In genomic region chr5:10634562-10634961, GRCh38 we compare ENCODE assay signal across 16 cellular contexts.
DNase-seq lines count a peak whose midpoint lies in the region; ATAC-seq and TF ChIP-seq lines count a peak whose summit lies in the region.
"Had no signal": no experiment of that assay in that cellular context is flagged by ENCODE, and none has a peak within 500 bp of the region (broad histone marks: within the 10 kb centered on the region; RNA-seq: fewer than 3 reads in every experiment).

No MANE protein-coding gene starts in this region.

- H3K36me3 Mint-ChIP-seq in activated naive CD4-positive, alpha-beta T cell treated with anti-CD3 and anti-CD28 coated beads, Interleukin-2, amount 10 ng/mL, durations not matched to agents 7 days and 5 days, result peaks cover 7% of the 10 kb centered on the region
- peaks cover 20% of the 10 kb centered on the region for H3K36me3 Mint-ChIP-seq in activated naive CD8-positive, alpha-beta T cell treated with anti-CD3 and anti-CD28 coated beads, Interleukin-2, amount 50 U/mL, for 24 hours (ENCODE audit: low read depth)
- H3K36me3 Mint-ChIP-seq in stimulated activated naive B cell treated with anti-CD40 and anti-IgM and Interleukin-4, amounts not matched to agents 10 μg/mL and 1 μg/mL and 100 μg/mL, for 72 hours, result peaks cover 62 to 79% of the 10 kb centered on the region in 2 donors

- H4K20me1 ChIP-seq in OCI-LY3 (ENCODE audit: insufficient read depth, low read length), result no peaks in the 10 kb centered on the region

- H2AFZ ChIP-seq in OCI-LY3 (ENCODE audit: low read depth, low read length), result no peak overlapping the region

- peaks cover 28% of the 10 kb centered on the region for H3K36me3 ChIP-seq in OCI-LY3 (replicated peaks; ENCODE audit: low read depth, low read length)

- H3K4me1 ChIP-seq in OCI-LY3 (ENCODE audit: low read length), result peaks cover 75% of the 10 kb centered on the region

- H3K27me3 ChIP-seq in OCI-LY3 (ENCODE audit: low read depth, low read length), result no peaks in the 10 kb centered on the region
- H3K27me3 ChIP-seq: dorsolateral prefrontal cortex, heart left ventricle had no signal

- H3K4me2 ChIP-seq in OCI-LY3 (ENCODE audit: low read length), result peak overlapping the region; percentile 93

- peaks cover 2% of the 10 kb centered on the region for H3K27me3 Mint-ChIP-seq in activated naive CD4-positive, alpha-beta T cell treated with anti-CD3 and anti-CD28 coated beads, Interleukin-2, amount 10 ng/mL, durations not matched to agents 7 days and 5 days
- H3K27me3 Mint-ChIP-seq in activated naive CD8-positive, alpha-beta T cell treated with anti-CD3 and anti-CD28 coated beads, Interleukin-2, amount 50 U/mL, for 24 hours, result no peaks in the 10 kb centered on the region
- H3K27me3 Mint-ChIP-seq in stimulated activated naive B cell treated with anti-CD40 and anti-IgM and Interleukin-4, amounts not matched to agents 10 μg/mL and 1 μg/mL and 100 μg/mL, for 72 hours, result no peaks in the 10 kb centered on the region

- H3K9me3 ChIP-seq in OCI-LY3 (ENCODE audit: insufficient read depth, low read length), result no peaks in the 10 kb centered on the region
- H3K9me3 ChIP-seq: heart left ventricle, mucosa of descending colon had no signal

- ATAC-seq in activated naive CD8-positive, alpha-beta T cell treated with anti-CD3 and anti-CD28 coated beads, Interleukin-2, amount 50 U/mL, for 24 hours, result no peak
- no peak for ATAC-seq in stimulated activated naive B cell treated with anti-CD40 and anti-IgM and Interleukin-4, amounts not matched to agents 10 μg/mL and 1 μg/mL and 100 μg/mL, for 72 hours (replicated peaks)
- ATAC-seq in GM21825 (IDR thresholded peaks at IDR 0.05; ENCODE audit: unreplicated experiment), result no peak
- ATAC-seq in GM19023 (IDR thresholded peaks at IDR 0.05; ENCODE audit: unreplicated experiment), result no peak

- peak overlapping the region; percentile 45 for H3K4me3 ChIP-seq in OCI-LY3 (ENCODE audit: low read length)
- H3K4me3 ChIP-seq: dorsolateral prefrontal cortex, heart left ventricle, mucosa of descending colon, skin epidermis had no signal

- TF ChIP-seq CTCF in OCI-LY3 (IDR thresholded peaks at IDR 0.05; ENCODE audit: low read depth, low read length), result no peak

- H3K79me2 ChIP-seq in OCI-LY3 (ENCODE audit: low read length), result peaks cover 73% of the 10 kb centered on the region

- peak overlapping the region; percentile 33; the same call in 1 of the 2 replicates for H3K9ac ChIP-seq in OCI-LY3 (ENCODE audit: low read length)

- CTCF ChIA-PET in activated naive CD4-positive, alpha-beta T cell treated with anti-CD3 and anti-CD28 coated beads, Interleukin-2, amount 10 ng/mL, durations not matched to agents 7 days and 5 days (lab: Charles Lee), result interaction anchor here (1.0 to 1.6 kb wide), 4 partner anchors 8 to 42 kb away, joined by 3 to 4 read pairs (median 4); no protein-coding TSS in a partner anchor

- peak overlapping the region; percentile 99 for H3K27ac ChIP-seq in OCI-LY3 (ENCODE audit: low read length)
- H3K27ac ChIP-seq: dorsolateral prefrontal cortex, heart left ventricle had no signal

- H3K27ac Mint-ChIP-seq in activated naive CD4-positive, alpha-beta T cell treated with anti-CD3 and anti-CD28 coated beads, Interleukin-2, amount 10 ng/mL, durations not matched to agents 7 days and 5 days, result peak overlapping the region; percentile 87
- peak overlapping the region; percentile 98 for H3K27ac Mint-ChIP-seq in activated naive CD8-positive, alpha-beta T cell treated with anti-CD3 and anti-CD28 coated beads, Interleukin-2, amount 50 U/mL, for 24 hours
- H3K27ac Mint-ChIP-seq in stimulated activated naive B cell treated with anti-CD40 and anti-IgM and Interleukin-4, amounts not matched to agents 10 μg/mL and 1 μg/mL and 100 μg/mL, for 72 hours, result peak overlapping the region; percentile 99

- H3K4me3 Mint-ChIP-seq in activated naive CD4-positive, alpha-beta T cell treated with anti-CD3 and anti-CD28 coated beads, Interleukin-2, amount 10 ng/mL, durations not matched to agents 7 days and 5 days, result no peak overlapping the region
- no peak overlapping the region for H3K4me3 Mint-ChIP-seq in activated naive CD8-positive, alpha-beta T cell treated with anti-CD3 and anti-CD28 coated beads, Interleukin-2, amount 50 U/mL, for 24 hours
- H3K4me3 Mint-ChIP-seq in stimulated activated naive B cell treated with anti-CD40 and anti-IgM and Interleukin-4, amounts not matched to agents 10 μg/mL and 1 μg/mL and 100 μg/mL, for 72 hours, result peak overlapping the region in 1 of 2 donors; percentile 48

- peaks cover 49% of the 10 kb centered on the region for H3K4me1 Mint-ChIP-seq in activated naive CD4-positive, alpha-beta T cell treated with anti-CD3 and anti-CD28 coated beads, Interleukin-2, amount 10 ng/mL, durations not matched to agents 7 days and 5 days
- H3K4me1 Mint-ChIP-seq in activated naive CD8-positive, alpha-beta T cell treated with anti-CD3 and anti-CD28 coated beads, Interleukin-2, amount 50 U/mL, for 24 hours, result peaks cover 77% of the 10 kb centered on the region
- peaks cover 71 to 87% of the 10 kb centered on the region in 2 donors for H3K4me1 Mint-ChIP-seq in stimulated activated naive B cell treated with anti-CD40 and anti-IgM and Interleukin-4, amounts not matched to agents 10 μg/mL and 1 μg/mL and 100 μg/mL, for 72 hours

- peaks cover 7% of the 10 kb centered on the region for H3K9me3 Mint-ChIP-seq in activated naive CD4-positive, alpha-beta T cell treated with anti-CD3 and anti-CD28 coated beads, Interleukin-2, amount 10 ng/mL, durations not matched to agents 7 days and 5 days
- peaks cover 6% of the 10 kb centered on the region for H3K9me3 Mint-ChIP-seq in activated naive CD8-positive, alpha-beta T cell treated with anti-CD3 and anti-CD28 coated beads, Interleukin-2, amount 50 U/mL, for 24 hours
- peaks cover 7 to 8% of the 10 kb centered on the region in 2 donors for H3K9me3 Mint-ChIP-seq in stimulated activated naive B cell treated with anti-CD40 and anti-IgM and Interleukin-4, amounts not matched to agents 10 μg/mL and 1 μg/mL and 100 μg/mL, for 72 hours

- no peak for DNase-seq in activated naive CD4-positive, alpha-beta T cell treated with anti-CD3 and anti-CD28 coated beads, Interleukin-2, amount 10 ng/mL, durations not matched to agents 7 days and 5 days
- DNase-seq in activated naive CD4-positive, alpha-beta T cell treated with anti-CD3 and anti-CD28 coated beads, Interleukin-2, amount 50 U/mL, for 16 hours, result no peak
- no peak for DNase-seq in activated naive CD8-positive, alpha-beta T cell treated with anti-CD3 and anti-CD28 coated beads, Interleukin-2, amount 50 U/mL, for 24 hours
- no peak for DNase-seq in stimulated activated naive B cell treated with anti-CD40 and anti-IgM and Interleukin-4, amounts not matched to agents 10 μg/mL and 1 μg/mL and 100 μg/mL, for 72 hours
- no peak for DNase-seq in NCI-H1417 (lab: John Stamatoyannopoulos, UW)
- DNase-seq: anterior cingulate cortex, dorsolateral prefrontal cortex, heart left ventricle, NCI-H1436 treated with DMSO at 0.1 percent for 48 hours, NCI-H2171, NCI-H526 had no signal
